9 cellular contexts compared by ENCODE assay signal in the genomic region with DNA sequence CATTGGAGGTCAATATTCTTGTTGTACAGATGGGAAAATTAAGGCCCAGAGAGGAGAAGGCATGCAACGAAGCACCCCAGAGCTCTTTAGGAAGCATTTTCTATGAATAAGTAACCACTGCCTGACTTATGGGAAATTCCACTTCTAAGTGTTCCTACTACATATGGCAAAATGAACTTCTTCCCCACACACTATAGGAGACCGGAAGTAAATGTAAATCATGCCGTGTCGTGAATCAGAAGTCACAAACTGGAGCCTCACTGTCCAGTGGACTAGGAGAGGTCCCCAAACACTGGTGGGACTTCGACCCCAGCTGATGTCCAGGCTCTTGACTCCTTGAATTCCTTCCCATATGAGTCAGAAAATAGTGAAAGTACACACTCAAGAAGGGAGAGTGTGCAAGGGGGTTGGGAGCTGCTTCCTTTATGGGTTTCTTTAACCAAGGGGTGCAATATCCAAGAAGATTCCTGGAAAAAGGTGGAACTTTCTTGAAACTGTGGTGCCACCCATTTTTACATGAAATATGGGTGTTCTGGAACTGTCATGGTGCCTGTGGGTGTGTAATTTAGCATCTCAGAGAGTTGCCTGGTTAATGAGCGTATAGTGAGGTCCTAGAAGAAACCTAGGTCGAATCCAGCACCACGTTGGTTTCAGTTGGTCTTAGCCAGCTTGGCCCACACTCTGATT. TPM values are rescaled to one million over a fixed set of nuclear protein-coding genes. Genes with fewer than 3 reads are reported as not detected.
DNase-seq lines count a peak whose midpoint lies in the region; ATAC-seq lines count a peak whose summit lies in the region.
"Had no signal": no experiment of that assay in that cellular context is flagged by ENCODE, and none has a peak within 500 bp of the region (broad histone marks: within the 10 kb centered on the region; RNA-seq: fewer than 3 reads in every experiment).

No MANE protein-coding gene starts in this region.

- no peak overlapping the region for H3K4me3 ChIP-seq in SJSA1

- no peaks in the 10 kb centered on the region for H3K27me3 ChIP-seq in SJSA1 (replicated peaks)

- ATAC-seq in GM21717 (IDR thresholded peaks at IDR 0.05; ENCODE audit: unreplicated experiment) = peak; percentile 28

- DNase-seq in EL (peak; percentile 37), SJSA1 (ENCODE audit: low read depth in 1 of 2, low spot score in 2 of 2) (peak; percentile 41 to 55), myocyte (ENCODE audit: low read depth) (peak; percentile 47), C1 segment of cervical spinal cord (lab: John Stamatoyannopoulos, UW) (no peak), GM03348 (ENCODE audit: low spot score) (no peak), SHP77 (lab: John Stamatoyannopoulos, UW) (no peak)
- no peak for DNase-seq in stimulated activated CD4-positive, alpha-beta T cell treated with anti-CD3 and anti-CD28 coated beads, Interleukin-4, amount 100 ng/mL, for 4 hours
- DNase-seq: NCI-H226 had no signal

- H3K9me3 ChIP-seq in SJSA1 (replicated peaks) = no peaks in the 10 kb centered on the region

- H3K36me3 ChIP-seq in SJSA1 = peaks cover 15% of the 10 kb centered on the region

- H3K4me1 ChIP-seq in SJSA1 (replicated peaks) = peaks cover 52% of the 10 kb centered on the region

- H3K27ac ChIP-seq in SJSA1 = peak overlapping the region; percentile 48

RNA-seq across cellular contexts. Expression of a gene that starts 6.7 kb away (rescaled TPM):
- total RNA-seq in SJSA1 (2014; rRNA removed; shearing (Covaris generic)) = 9.2 and 19.7 TPM in 2 replicates
- 608 and 1,159 TPM in 2 replicates for total RNA-seq in myocyte
- polyA plus RNA-seq in myocyte (2012) = 413 TPM

RNA-seq across cellular contexts. Expression of a gene that starts 12.3 kb away (rescaled TPM):
- 4.9 and 6.8 TPM in 2 replicates for total RNA-seq in SJSA1 (2014; rRNA removed; shearing (Covaris generic))
- 37.4 and 55.5 TPM in 2 replicates for total RNA-seq in myocyte
- polyA plus RNA-seq in myocyte (2012) = 39.3 TPM

RNA-seq across cellular contexts. Expression of a gene that starts 34.5 kb away (rescaled TPM):
- 59.6 and 88.5 TPM in 2 replicates for total RNA-seq in SJSA1 (2014; rRNA removed; shearing (Covaris generic))
- total RNA-seq in myocyte = 25.2 and 25.9 TPM in 2 replicates
- 6.3 TPM for polyA plus RNA-seq in myocyte (2012)

RNA-seq across cellular contexts. Expression of a gene that starts 55.1 kb away (rescaled TPM):
- not detected in 2 replicates for total RNA-seq in SJSA1 (2014; rRNA removed; shearing (Covaris generic))
- total RNA-seq in myocyte = 0.96 and 1.6 TPM in 2 replicates
- polyA plus RNA-seq in myocyte (2012) = 2.0 TPM

Comparison
In these comparisons a context has a peak if more than half of its experiments do, and no peak if none do; other contexts are left out.
1. DNase-seq: peak in EL (single experiment), SJSA1 (2 of 2) and myocyte (single experiment); none in C1 segment of cervical spinal cord (0 of 14), stimulated activated CD4-positive, alpha-beta T cell treated with anti-CD3 and anti-CD28 coated beads, Interleukin-4, amount 100 ng/mL, for 4 hours (0 of 2), GM03348 (single experiment) and SHP77 (0 of 2).
2. RNA of a gene that starts 6.7 kb away (total RNA-seq): 608 to 1,159 TPM in myocyte; 9.2 to 19.7 TPM in SJSA1; every median in the first group is over 10 times any median in the second.